In the genomic region with DNA sequence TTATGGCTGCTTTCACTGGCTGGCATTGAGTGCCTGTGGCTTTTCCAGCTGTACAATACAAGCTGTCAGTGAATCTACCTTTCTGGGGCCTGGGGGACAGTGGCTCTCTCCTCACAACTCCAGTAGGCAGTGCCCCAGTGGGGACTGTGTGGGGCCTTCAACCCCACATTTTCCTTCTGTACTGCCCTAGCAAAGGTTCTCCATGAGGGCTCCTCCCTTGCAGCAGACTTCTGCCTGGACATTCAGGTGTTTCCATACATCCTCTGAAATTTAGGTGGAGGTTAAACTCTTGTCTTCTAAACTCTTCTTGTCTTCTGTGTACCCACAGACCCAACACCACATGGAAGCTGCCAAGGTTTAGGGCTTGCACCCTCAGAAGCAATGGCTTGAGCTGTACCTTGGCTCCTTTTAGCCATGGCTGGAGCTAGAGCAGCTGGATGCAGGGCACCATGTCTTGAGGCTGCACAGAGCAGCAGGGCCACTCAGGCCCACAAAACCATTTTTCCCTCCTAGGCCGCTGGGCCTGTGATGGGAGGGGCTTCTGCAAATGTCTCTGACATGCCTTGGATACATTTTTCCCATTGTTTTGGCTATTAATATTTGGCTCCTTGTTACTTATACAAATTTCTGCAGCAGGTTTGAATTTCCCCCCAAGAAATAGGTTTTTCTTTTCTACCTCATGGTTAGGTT, we compare ENCODE assay signal across 24 cellular contexts.
"Had no signal": no experiment of that assay in that cellular context is flagged by ENCODE, and none has a peak within 500 bp of the region (broad histone marks: within the 10 kb centered on the region; RNA-seq: fewer than 3 reads in every experiment).

No MANE protein-coding gene starts in this region.

- H3K9me3 ChIP-seq: ascending aorta, testis had no signal

- H3K36me3 ChIP-seq: right atrium auricular region had no signal

- FAIRE-seq: urothelium cell line had no signal

- DNase-seq: activated CD4-positive, alpha-beta T cell treated with anti-CD3 and anti-CD28 coated beads for 4 hours; activated CD4-positive, alpha-beta T cell treated with anti-CD3 and anti-CD28 coated beads, Interleukin-2, amount 50 U/mL, for 4 hours; activated effector memory CD4-positive, alpha-beta T cell treated with anti-CD3 and anti-CD28 coated beads, Interleukin-2, amount 50 U/mL, for 16 hours; activated naive CD4-positive, alpha-beta T cell treated with anti-CD3 and anti-CD28 coated beads, Interleukin-2, amount 10 ng/mL, durations not matched to agents 7 days and 5 days; activated naive CD8-positive, alpha-beta T cell treated with anti-CD3 and anti-CD28 coated beads, Interleukin-2, amount 10 ng/mL, durations not matched to agents 7 days and 5 days; dorsolateral prefrontal cortex; effector memory CD4-positive, alpha-beta T cell; foreskin keratinocyte; heart left ventricle; kidney glomerular epithelial cell; mesendoderm; spleen; stimulated activated CD4-positive, alpha-beta T cell treated with anti-CD3 and anti-CD28 coated beads, Interleukin-2, amount 100 ng/mL, for 48 hours; stimulated activated naive CD8-positive, alpha-beta T cell treated with anti-CD3 and anti-CD28 coated beads, Interleukin-15, Interleukin-2, amounts not matched to agents 100 U/mL and 50 U/mL, for 24 hours; testis; transverse colon had no signal

- H3K27me3 ChIP-seq: ascending aorta, cardiac muscle cell, dorsolateral prefrontal cortex, esophagus muscularis mucosa, foreskin keratinocyte, heart left ventricle, left lung, right atrium auricular region, spleen, testis, transverse colon had no signal

- H3K4me1 ChIP-seq: ascending aorta, esophagus muscularis mucosa, foreskin keratinocyte, left lung, testis, transverse colon had no signal

- H3K27ac ChIP-seq: ascending aorta, cardiac muscle cell, coronary artery, dorsolateral prefrontal cortex, esophagus muscularis mucosa, foreskin keratinocyte, left lung, right atrium auricular region, spleen, testis, transverse colon had no signal

- H3K4me3 ChIP-seq: ascending aorta, cardiac muscle cell, coronary artery, dorsolateral prefrontal cortex, esophagus muscularis mucosa, heart left ventricle, left lung, lung, right atrium auricular region, spleen, testis, transverse colon had no signal
